Comparison of ENCODE assay signal across 16 cellular contexts in the genomic region with DNA sequence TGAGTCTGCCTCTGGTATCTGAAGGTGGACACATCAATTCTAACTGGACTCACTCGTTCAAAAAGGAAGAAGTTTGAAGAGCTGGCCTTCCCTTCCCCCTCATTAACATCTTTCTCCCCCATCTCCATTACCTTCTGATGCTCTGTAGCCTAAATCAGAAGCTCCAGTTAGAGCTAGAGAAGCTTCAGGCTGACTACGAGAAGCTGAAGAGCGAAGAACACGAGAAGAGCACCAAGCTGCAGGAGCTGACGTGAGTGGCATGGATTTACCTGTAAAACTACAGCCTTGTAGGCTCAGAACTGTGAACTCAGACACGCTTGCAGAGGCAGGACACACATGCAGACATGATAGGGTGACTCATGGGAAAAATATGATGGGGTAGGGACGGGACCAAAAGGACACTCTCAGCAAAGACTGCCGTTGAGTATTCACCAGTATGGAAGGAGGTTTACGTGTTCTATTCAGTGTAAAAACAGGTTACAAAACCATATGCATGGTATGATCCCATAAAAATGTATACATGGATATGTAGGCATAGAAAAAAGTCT.
"Had no signal": no experiment of that assay in that cellular context is flagged by ENCODE, and none has a peak within 500 bp of the region (broad histone marks: within the 10 kb centered on the region; RNA-seq: fewer than 3 reads in every experiment).

No MANE protein-coding gene starts in this region.

- H3K27ac ChIP-seq: coronary artery, gastroesophageal sphincter, neutrophil, parathyroid adenoma, sigmoid colon, spleen, thoracic aorta, upper lobe of left lung had no signal

- H3K9me3 ChIP-seq: gastroesophageal sphincter, neutrophil, sigmoid colon, spleen, thoracic aorta, upper lobe of left lung had no signal

- FAIRE-seq: endometrium had no signal

- H3K27me3 ChIP-seq: gastroesophageal sphincter, sigmoid colon, upper lobe of left lung had no signal

- H3K4me1 ChIP-seq: gastroesophageal sphincter, parathyroid adenoma, sigmoid colon, spleen, upper lobe of left lung had no signal

- H3K9ac ChIP-seq: parathyroid adenoma had no signal

- H2AFZ ChIP-seq: parathyroid adenoma had no signal

- H3K79me2 ChIP-seq: parathyroid adenoma had no signal

- H3K36me3 ChIP-seq: neutrophil, sigmoid colon, spleen, upper lobe of left lung had no signal

- H3K4me3 ChIP-seq: coronary artery, gastroesophageal sphincter, sigmoid colon, spleen, thoracic aorta, upper lobe of left lung had no signal

- DNase-seq: activated CD4-positive, alpha-beta memory T cell treated with anti-CD3 and anti-CD28 coated beads for 36 hours; activated CD8-positive, alpha-beta memory T cell treated with anti-CD3 and anti-CD28 coated beads, Interleukin-2, amount 10 ng/mL, durations not matched to agents 7 days and 5 days; activated naive CD4-positive, alpha-beta T cell treated with anti-CD3 and anti-CD28 coated beads for 36 hours; left cardiac atrium; sigmoid colon; spleen; stimulated activated naive B cell treated with anti-CD40 and anti-IgM and Interleukin-4, amounts not matched to agents 10 μg/mL and 1 μg/mL and 100 μg/mL, for 72 hours; T-helper 2 cell had no signal

- ATAC-seq: activated CD8-positive, alpha-beta memory T cell treated with anti-CD3 and anti-CD28 coated beads, Interleukin-2, amount 10 ng/mL, durations not matched to agents 7 days and 5 days; activated T-helper 17 cell treated with anti-CD3 and anti-CD28 coated beads, Interleukin-2, amount 50 U/mL, for 72 hours; gastroesophageal sphincter; left cardiac atrium; stimulated activated naive B cell treated with anti-CD40 and anti-IgM and Interleukin-4, amounts not matched to agents 10 μg/mL and 1 μg/mL and 100 μg/mL, for 72 hours had no signal
